9 cellular contexts compared by ENCODE assay signal in genomic region chr12:104456417-104456949, GRCh38. TPM values are rescaled to one million over a fixed set of nuclear protein-coding genes. Genes with fewer than 3 reads are reported as not detected.
DNase-seq lines count a peak whose midpoint lies in the region; ATAC-seq and TF ChIP-seq lines count a peak whose summit lies in the region.
"Had no signal": no experiment of that assay in that cellular context is flagged by ENCODE, and none has a peak within 500 bp of the region (broad histone marks: within the 10 kb centered on the region; RNA-seq: fewer than 3 reads in every experiment).

Gene CHST11 (plus strand): TSS chr12:104456948.

- intact Hi-C loops in mammary epithelial cell (cut with micrococcal nuclease): loop anchor here (1.0 to 10.0 kb wide), 8 partner anchors 74 to 648 kb away; partner anchors contain the start of genes SLC41A2 and WASHC4

- TF ChIP-seq CTCF in WI38 (IDR thresholded peaks at IDR 0.05; ENCODE audit: low read depth, low read length): no peak
- TF ChIP-seq CTCF in mammary epithelial cell (conservative IDR thresholded peaks at IDR 0.05 in 1 of 2, IDR thresholded peaks at IDR 0.05 in 1 of 2; ENCODE audit: extremely low read depth in 1 of 2, insufficient read depth in 1 of 2, low read depth in 1 of 2, low read length in 2 of 2): peak in 1 of 2 donors; percentile 37

- peak within 1 kb of the TSS; percentile 60 for H3K27ac ChIP-seq in mammary epithelial cell (ENCODE audit: insufficient read depth, low read depth, low read length)
- H3K27ac ChIP-seq in skin epidermis: peak within 1 kb of the TSS; percentile 55 to 96 (median 86)
- H3K27ac ChIP-seq: 22Rv1 had no signal

- CTCF ChIA-PET in mammary epithelial cell (lab: Charles Lee; ENCODE audit: low non-redundant PET): interaction anchor here (0.7 kb wide), 1 partner anchor 56 kb away, joined by 4 read pairs; no protein-coding TSS in a partner anchor

- peaks cover 36% of the 10 kb centered on the region for H3K4me1 ChIP-seq in mammary epithelial cell (ENCODE audit: insufficient read depth, low read length)

- peaks cover 46% of the 10 kb centered on the region for H3K79me2 ChIP-seq in mammary epithelial cell (ENCODE audit: insufficient read depth, low read length)

- peak within 1 kb of the TSS; percentile 87 for H3K4me2 ChIP-seq in mammary epithelial cell (ENCODE audit: insufficient read depth, low read depth, low read length)

- in situ Hi-C loops in mammary epithelial cell (cut with MboI; ENCODE audit: low sequenced_read_pairs in 2 of 2): no loop called here

- H3K36me3 ChIP-seq in mammary epithelial cell (ENCODE audit: insufficient read depth, low read length): no peaks in the 10 kb centered on the region

- dilution Hi-C loops in mammary epithelial cell (cut with HindIII; ENCODE audit: low sequenced_read_pairs): loop anchor here (5.0 kb wide), 1 partner anchor 96 kb away; no protein-coding TSS in a partner anchor

- H3K4me3 ChIP-seq in WI38 (ENCODE audit: low read depth, low read length) (peak within 1 kb of the TSS; percentile 76), mammary epithelial cell (replicated peaks in 1 of 3; ENCODE audit: insufficient read depth in 1 of 3, low read depth in 2 of 3, low read length in 3 of 3) (peak within 1 kb of the TSS; percentile 56 to 77 (median 68)), skin epidermis (peak within 1 kb of the TSS; percentile 64 to 95 (median 92))

- 0% methylated on average over 29 of the region's 47 CpGs for WGBS in mammary epithelial cell (ENCODE audit: low coverage, missing lambda C conversion rate)

- H2AFZ ChIP-seq in mammary epithelial cell (ENCODE audit: low read depth, low read length): peak within 1 kb of the TSS; percentile 75

- H3K9me3 ChIP-seq in mammary epithelial cell (replicated peaks; ENCODE audit: insufficient read depth, low read length): no peaks in the 10 kb centered on the region

- H3K27me3 ChIP-seq in mammary epithelial cell (ENCODE audit: insufficient read depth, low read length): no peaks in the 10 kb centered on the region

- H3K9ac ChIP-seq in mammary epithelial cell (ENCODE audit: insufficient read depth, low read length): peak within 1 kb of the TSS; percentile 68

- ATAC-seq in HG03039 (IDR thresholded peaks at IDR 0.05; ENCODE audit: unreplicated experiment): peak; percentile 60

- DNase-seq in NCI-H146 treated with DMSO at 0.1 percent for 48 hours (lab: John Stamatoyannopoulos, UW; ENCODE audit: unreplicated experiment) (peak; percentile 29), NCI-H146 (lab: John Stamatoyannopoulos, UW) (no peak), NCI-H2171 treated with DMSO at 0.1 percent for 48 hours (lab: John Stamatoyannopoulos, UW) (peak; percentile 82), mammary epithelial cell (peak; percentile 82), iPS-NIHi11 (ENCODE audit: low spot score) (peak; percentile 99)

- H4K20me1 ChIP-seq in mammary epithelial cell (ENCODE audit: insufficient read depth, low read length): no peaks in the 10 kb centered on the region

- no TSS peak for BruUV-seq in mammary epithelial cell (replicated peaks; lab: Mats Ljungman, UMichigan)

RNA-seq across cellular contexts. Expression of gene CHST11, which starts in this region (rescaled TPM):
- total RNA-seq in mammary epithelial cell: 10 to 100 TPM in 1 of 2 donors, 1 to 10 TPM in 1; 7.7 to 35.5 TPM
- polyA plus RNA-seq in mammary epithelial cell: 30.3 TPM
- 64.5 TPM for polyA minus RNA-seq in mammary epithelial cell
